18 cellular contexts compared by ENCODE assay signal in genomic region chr7:868189-868486, GRCh38. TPM values are rescaled to one million over a fixed set of nuclear protein-coding genes. Genes with fewer than 3 reads are reported as not detected.
DNase-seq lines count a peak whose midpoint lies in the region; ATAC-seq and TF ChIP-seq lines count a peak whose summit lies in the region.
"Had no signal": no experiment of that assay in that cellular context is flagged by ENCODE, and none has a peak within 500 bp of the region (broad histone marks: within the 10 kb centered on the region; RNA-seq: fewer than 3 reads in every experiment).

No MANE protein-coding gene starts in this region.

- TF ChIP-seq CTCF in RWPE1 (conservative IDR thresholded peaks at IDR 0.05; ENCODE audit: low read depth) (no peak), dorsolateral prefrontal cortex (IDR thresholded peaks at IDR 0.05 in 54 of 56, conservative IDR thresholded peaks at IDR 0.05 in 2 of 56; ENCODE audit: low read depth in 1 of 56, partially characterized antibody in 56 of 56) (no peak), transverse colon (IDR thresholded peaks at IDR 0.05) (no peak)

- in situ Hi-C loops in transverse colon (cut with MboI; ENCODE audit: low pct_ligation_motif_present in 1 of 4, low pct_unique_long_range_greater_than_20kb in 1 of 4, low sequenced_read_pairs in 3 of 4), result loop anchor here in 1 of 4 donors (10.0 kb wide), 1 partner anchor 73 kb away; no protein-coding TSS in a partner anchor

- intact Hi-C loops in dorsolateral prefrontal cortex (cut with DNase I), result loop anchor here in 1 of 2 donors (5.0 kb wide), 1 partner anchor 46 kb away; no protein-coding TSS in a partner anchor
- intact Hi-C loops in transverse colon (cut with DNase I; ENCODE audit: low total_unique reads), result loop anchor here (5.0 kb wide), 1 partner anchor 36 kb away; the partner anchor contains the start of gene SUN1

- no peak for TF ChIP-seq POLR2A in transverse colon (IDR thresholded peaks at IDR 0.05)

- ATAC-seq in GM21717 (IDR thresholded peaks at IDR 0.05; ENCODE audit: unreplicated experiment), result no peak
- ATAC-seq in GM19023 (IDR thresholded peaks at IDR 0.05; ENCODE audit: unreplicated experiment), result no peak

- H3K4me3 ChIP-seq in dorsolateral prefrontal cortex, result peak overlapping the region in 2 of 59 donors; percentile 6 to 16
- H3K4me3 ChIP-seq in muscle layer of colon (ENCODE audit: low read depth in 1 of 2, low read length in 2 of 2), result no peak overlapping the region
- no peak overlapping the region for H3K4me3 ChIP-seq in transverse colon
- H3K4me3 ChIP-seq: PC-9 had no signal

- POLR2A ChIA-PET in RWPE1 (lab: Yijun Ruan, JAX; ENCODE audit: low non-redundant PET), result no interaction called here

- H3K27ac ChIP-seq in RWPE1, result peak overlapping the region; percentile 98
- H3K27ac ChIP-seq in dorsolateral prefrontal cortex, result peak overlapping the region in 50 of 59 donors; percentile 17 to 91 (median 76)
- peak overlapping the region; percentile 83 for H3K27ac ChIP-seq in muscle layer of colon (ENCODE audit: low read depth, low read length)
- peak overlapping the region; percentile 74 to 91 (median 84) for H3K27ac ChIP-seq in transverse colon
- H3K27ac ChIP-seq: PC-9 had no signal

- TF ChIP-seq EP300 in transverse colon (IDR thresholded peaks at IDR 0.05; ENCODE audit: low read depth), result no peak

- H3K36me3 ChIP-seq in muscle layer of colon (ENCODE audit: insufficient read depth, low read length), result peaks cover 57% of the 10 kb centered on the region
- H3K36me3 ChIP-seq in transverse colon, result peaks cover 0 to 10% (median 3%) of the 10 kb centered on the region in 4 donors

- peak overlapping the region; percentile 21 for H3K9ac ChIP-seq in muscle layer of colon (ENCODE audit: low read length)

- H3K27me3 ChIP-seq in dorsolateral prefrontal cortex (no peaks in the 10 kb centered on the region), muscle layer of colon (ENCODE audit: control insufficient read depth in 1 of 2, insufficient read depth in 2 of 2, low read length in 2 of 2) (no peaks in the 10 kb centered on the region), transverse colon (no peaks in the 10 kb centered on the region)

- H3K4me1 ChIP-seq in muscle layer of colon (ENCODE audit: insufficient read depth, low read length) (peaks cover 32% of the 10 kb centered on the region), transverse colon (peaks cover 13 to 27% (median 16%) of the 10 kb centered on the region in 4 donors)

- DNase-seq in RWPE1 (ENCODE audit: low spot score), result no peak
- DNase-seq in dorsolateral prefrontal cortex, result peak in 1 of 10 donors; percentile 58
- no peak for DNase-seq in transverse colon
- DNase-seq in GM03348 (ENCODE audit: low spot score), result no peak
- DNase-seq in NCI-H2107 (lab: John Stamatoyannopoulos, UW), result no peak
- DNase-seq: activated CD4-positive, alpha-beta T cell treated with anti-CD3 and anti-CD28 coated beads for 1 hour; activated naive CD8-positive, alpha-beta T cell treated with anti-CD3 and anti-CD28 coated beads, Interleukin-2, amount 10 ng/mL, durations not matched to agents 7 days and 5 days; activated T-cell treated with anti-CD3 and anti-CD28 coated beads for 4 hours; CD4-positive, alpha-beta T cell; Karpas-422; NCI-H146; NCI-H524; stimulated activated CD4-positive, alpha-beta T cell treated with anti-CD3 and anti-CD28 coated beads, Interleukin-15, amount 100 ng/mL, for 24 hours; T-cell had no signal

- WGBS in transverse colon (ENCODE audit: low coverage in 1 of 2), 2 donors, result 80% methylated on average over 15 of the region's 17 CpGs; no CpG with 5 or more reads in 1 of the 2 donors

- CTCF ChIA-PET in RWPE1 (lab: Yijun Ruan, JAX), result no interaction called here

- H3K9me3 ChIP-seq in muscle layer of colon (ENCODE audit: low read length), result no peaks in the 10 kb centered on the region
- no peaks in the 10 kb centered on the region for H3K9me3 ChIP-seq in transverse colon

RNA-seq across cellular contexts. Expression of gene GET4, which starts 8.2 kb away (rescaled TPM):
- total RNA-seq in dorsolateral prefrontal cortex (10 to 100 TPM; 25.4 to 54.1 (median 40.7) TPM), transverse colon (100 to 1,000 TPM in 2 of 4 donors, 10 to 100 TPM in 2; 49.4 to 116 (median 85.2) TPM)

RNA-seq across cellular contexts. Expression of gene SUN1, which starts 35.9 kb away (rescaled TPM):
- 100 to 1,000 TPM; 114 to 221 (median 159) TPM for total RNA-seq in dorsolateral prefrontal cortex
- 100 to 1,000 TPM in 3 of 4 donors, 10 to 100 TPM in 1; 92.7 to 569 (median 162) TPM for total RNA-seq in transverse colon
